In genomic region chr17:49515196-49515770, GRCh38 we compare ENCODE assay signal across 8 cellular contexts. TPM values are rescaled to one million over a fixed set of nuclear protein-coding genes. Genes with fewer than 3 reads are reported as not detected.
DNase-seq lines count a peak whose midpoint lies in the region; ATAC-seq, FAIRE-seq and TF ChIP-seq lines count a peak whose summit lies in the region.

No MANE protein-coding gene starts in this region.

- POLR2A ChIA-PET in activated CD8-positive, alpha-beta T cell treated with anti-CD3 and anti-CD28 coated beads, Interleukin-2, amount 10 ng/mL, durations not matched to agents 7 days and 5 days (lab: Charles Lee): interaction anchor here (0.8 kb wide), 1 partner anchor 13 kb away, joined by 4 read pairs; no protein-coding TSS in a partner anchor
- POLR2A ChIA-PET in CD4-positive, alpha-beta T cell (lab: Charles Lee): no interaction called here

- FAIRE-seq in HTR-8/SVneo (lab: Jason Lieb, UNC): peak; percentile 93

- peak; percentile 88 for ATAC-seq in GM21447 (IDR thresholded peaks at IDR 0.05; ENCODE audit: unreplicated experiment)
- peak; percentile 39 for ATAC-seq in activated CD8-positive, alpha-beta T cell treated with anti-CD3 and anti-CD28 coated beads, Interleukin-2, amount 10 ng/mL, durations not matched to agents 7 days and 5 days
- peak; percentile 97 for ATAC-seq in Right ventricle myocardium inferior
- ATAC-seq in CD4-positive, alpha-beta T cell (ENCODE audit: poor library complexity): no peak

- H3K27me3 Mint-ChIP-seq in activated CD8-positive, alpha-beta T cell treated with anti-CD3 and anti-CD28 coated beads, Interleukin-2, amount 10 ng/mL, durations not matched to agents 7 days and 5 days (ENCODE audit: low read depth): peaks cover 10% of the 10 kb centered on the region
- peaks cover 8% of the 10 kb centered on the region for H3K27me3 Mint-ChIP-seq in CD4-positive, alpha-beta T cell

- DNase-seq in D341Med (ENCODE audit: low spot score) (peak; percentile 83), HTR-8/SVneo (ENCODE audit: insufficient read length, low spot score) (peak; percentile 88), Right ventricle myocardium inferior (ENCODE audit: missing footprints) (peak; percentile 95), pons (ENCODE audit: low spot score) (peak; percentile 84), OCI-M2 (lab: John Stamatoyannopoulos, UW; ENCODE audit: unreplicated experiment) (no peak)
- DNase-seq in activated CD8-positive, alpha-beta T cell treated with anti-CD3 and anti-CD28 coated beads, Interleukin-2, amount 10 ng/mL, durations not matched to agents 7 days and 5 days: no peak
- no peak for DNase-seq in CD4-positive, alpha-beta T cell

- no peak overlapping the region for H3K27ac ChIP-seq in CD4-positive, alpha-beta T cell (ENCODE audit: low read depth, low read length)

- no peaks in the 10 kb centered on the region for H3K9me3 Mint-ChIP-seq in activated CD8-positive, alpha-beta T cell treated with anti-CD3 and anti-CD28 coated beads, Interleukin-2, amount 10 ng/mL, durations not matched to agents 7 days and 5 days (ENCODE audit: insufficient read depth)
- H3K9me3 Mint-ChIP-seq in CD4-positive, alpha-beta T cell: no peaks in the 10 kb centered on the region

- H3K36me3 Mint-ChIP-seq in activated CD8-positive, alpha-beta T cell treated with anti-CD3 and anti-CD28 coated beads, Interleukin-2, amount 10 ng/mL, durations not matched to agents 7 days and 5 days (ENCODE audit: low read depth): no peaks in the 10 kb centered on the region
- H3K36me3 Mint-ChIP-seq in CD4-positive, alpha-beta T cell (ENCODE audit: low read depth): no peaks in the 10 kb centered on the region

- no peak for TF ChIP-seq CTCF in CD4-positive, alpha-beta T cell (IDR thresholded peaks at IDR 0.05)

- no peaks in the 10 kb centered on the region for H3K9me3 ChIP-seq in CD4-positive, alpha-beta T cell (ENCODE audit: control insufficient read depth, low read length)

- intact Hi-C loops in Right ventricle myocardium inferior (cut with DNase I): loop anchor here (2.0 kb wide), 1 partner anchor 18 kb away; no protein-coding TSS in a partner anchor
- intact Hi-C loops in CD4-positive, alpha-beta T cell (cut with DNase I, micrococcal nuclease): no loop called here

- peaks cover 7% of the 10 kb centered on the region for H3K4me1 Mint-ChIP-seq in activated CD8-positive, alpha-beta T cell treated with anti-CD3 and anti-CD28 coated beads, Interleukin-2, amount 10 ng/mL, durations not matched to agents 7 days and 5 days (ENCODE audit: low read depth)
- H3K4me1 Mint-ChIP-seq in CD4-positive, alpha-beta T cell (ENCODE audit: low read depth): no peaks in the 10 kb centered on the region

- H3K27me3 ChIP-seq in CD4-positive, alpha-beta T cell (ENCODE audit: control insufficient read depth, insufficient read depth, low read length): no peaks in the 10 kb centered on the region

- H3K27ac Mint-ChIP-seq in activated CD8-positive, alpha-beta T cell treated with anti-CD3 and anti-CD28 coated beads, Interleukin-2, amount 10 ng/mL, durations not matched to agents 7 days and 5 days: no peak overlapping the region
- no peak overlapping the region for H3K27ac Mint-ChIP-seq in CD4-positive, alpha-beta T cell

- H3K4me3 Mint-ChIP-seq in activated CD8-positive, alpha-beta T cell treated with anti-CD3 and anti-CD28 coated beads, Interleukin-2, amount 10 ng/mL, durations not matched to agents 7 days and 5 days: no peak overlapping the region
- no peak overlapping the region for H3K4me3 Mint-ChIP-seq in CD4-positive, alpha-beta T cell

- CTCF ChIA-PET in activated CD8-positive, alpha-beta T cell treated with anti-CD3 and anti-CD28 coated beads, Interleukin-2, amount 10 ng/mL, durations not matched to agents 7 days and 5 days (lab: Charles Lee): no interaction called here
- CTCF ChIA-PET in CD4-positive, alpha-beta T cell (lab: Charles Lee): no interaction called here

RNA-seq across cellular contexts. Expression of gene NGFR, which starts 20.2 kb away (rescaled TPM):
- under 1 TPM in 1 of 2 experiments, not detected in 1; 0.11 TPM for total RNA-seq in activated CD8-positive, alpha-beta T cell treated with anti-CD3 and anti-CD28 coated beads, Interleukin-2, amount 10 ng/mL, durations not matched to agents 7 days and 5 days
- total RNA-seq in Right ventricle myocardium inferior: 10.0 TPM
- under 1 TPM; 0.11 to 0.22 TPM for total RNA-seq in CD4-positive, alpha-beta T cell

Comparison
In these comparisons a context has a peak if more than half of its experiments do, and no peak if none do; other contexts are left out.
1. DNase-seq: peak in D341Med (single experiment), HTR-8/SVneo (single experiment), Right ventricle myocardium inferior (single experiment) and pons (single experiment); none in activated CD8-positive, alpha-beta T cell treated with anti-CD3 and anti-CD28 coated beads, Interleukin-2, amount 10 ng/mL, durations not matched to agents 7 days and 5 days (single experiment), OCI-M2 (single experiment) and CD4-positive, alpha-beta T cell (0 of 10).